In the genomic region with DNA sequence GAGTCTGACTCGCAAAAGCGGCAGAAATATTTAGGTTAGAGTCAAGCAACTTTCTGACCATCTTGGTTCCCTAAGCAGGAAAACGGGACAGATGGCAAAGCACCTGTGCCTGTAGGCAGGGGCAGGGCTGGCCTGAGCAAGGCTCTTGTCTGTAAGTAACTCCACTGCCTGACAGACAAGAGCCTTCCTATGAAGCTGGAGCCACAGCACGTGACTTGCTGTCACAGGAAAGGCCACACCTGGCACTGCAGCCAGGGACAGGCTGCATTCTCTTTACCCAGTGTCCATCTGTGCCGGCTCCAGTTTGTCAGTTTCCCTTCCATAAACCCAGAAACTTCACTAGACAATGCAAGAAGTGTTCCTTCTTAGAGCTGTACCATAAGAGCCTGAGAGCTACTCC, we compare ENCODE assay signal across 1 cellular context.
TF ChIP-seq lines count a peak whose summit lies in the region.

No MANE protein-coding gene starts in this region.

TF ChIP-seq in IMR-90, 13 proteins besides CTCF, POLR2A, EP300 and RAD21:
- TF ChIP-seq ELK1 (IDR thresholded peaks at IDR 0.05; ENCODE audit: borderline replicate concordance, low read depth, low read length) (no peak), FOS (IDR thresholded peaks at IDR 0.05; ENCODE audit: low read depth, low read length) (no peak), USF2 (IDR thresholded peaks at IDR 0.05; ENCODE audit: low read depth, low read length) (no peak), RFX5 (IDR thresholded peaks at IDR 0.05; ENCODE audit: low read depth, low read length) (no peak), SMC3 (IDR thresholded peaks at IDR 0.05; ENCODE audit: low read depth, low read length) (no peak), BHLHE40 (IDR thresholded peaks at IDR 0.05; ENCODE audit: low read depth, low read length) (no peak), MXI1 (IDR thresholded peaks at IDR 0.05; ENCODE audit: borderline replicate concordance, low read depth, low read length) (no peak), NFE2L2 (IDR thresholded peaks at IDR 0.05; ENCODE audit: low read depth, low read length) (no peak), CHD1 (IDR thresholded peaks at IDR 0.05; ENCODE audit: low read depth, low read length) (no peak), CEBPB (IDR thresholded peaks at IDR 0.05; ENCODE audit: low read depth, low read length) (no peak), MAZ (IDR thresholded peaks at IDR 0.05; ENCODE audit: borderline replicate concordance, low read depth, low read length) (no peak), MAFK (IDR thresholded peaks at IDR 0.05; ENCODE audit: low read depth, low read length) (no peak), RCOR1 (IDR thresholded peaks at IDR 0.05; ENCODE audit: insufficient replicate concordance, low read length) (no peak)
